8 cellular contexts compared by ENCODE assay signal in genomic region chr20:35992713-35993335, GRCh38. TPM values are rescaled to one million over a fixed set of nuclear protein-coding genes. Genes with fewer than 3 reads are reported as not detected.
DNase-seq lines count a peak whose midpoint lies in the region; ATAC-seq, FAIRE-seq and TF ChIP-seq lines count a peak whose summit lies in the region.

No MANE protein-coding gene starts in this region.

- peak; percentile 81 for DNase-seq in HEK293T (ENCODE audit: extremely low spot score)
- peak; percentile 63 for DNase-seq in NCI-H526 treated with DMSO at 0.1 percent for 48 hours (lab: John Stamatoyannopoulos, UW)
- DNase-seq in activated CD4-positive, alpha-beta memory T cell treated with anti-CD3 and anti-CD28 coated beads for 36 hours, result peak; percentile 60
- no peak for DNase-seq in H1 (ENCODE audit: low read depth in 1 of 2, low spot score in 2 of 2)
- peak; percentile 35 to 65 for DNase-seq in memory B cell (ENCODE audit: low spot score in 2 of 2)
- DNase-seq in stimulated activated naive CD4-positive, alpha-beta T cell treated with Interleukin-2 at 50 U/mL for 16 hours (lab: John Stamatoyannopoulos, UW), result peak; percentile 14

- POLR2A ChIA-PET in HEK293T (lab: Yijun Ruan, JAX), result interaction anchor here (0.6 to 1.7 kb wide), 2 partner anchors 39 to 55 kb away, joined by 3 to 8 read pairs; partner anchors contain the start of gene SCAND1
- POLR2A ChIA-PET in activated CD4-positive, alpha-beta memory T cell treated with anti-CD3 and anti-CD28 coated beads for 36 hours (lab: Charles Lee), result interaction anchor here (0.6 to 1.5 kb wide), 2 partner anchors 251 to 872 kb away, joined by 3 to 7 read pairs; partner anchors contain the start of gene RBM39
- POLR2A ChIA-PET in H1 (lab: Charles Lee; ENCODE audit: partially characterized antibody), result interaction anchor here (1.1 to 1.8 kb wide), 2 partner anchors 38 to 138 kb away, joined by 3 to 5 read pairs; partner anchors contain the start of gene SCAND1

- peaks cover 0 to 10% (median 4%) of the 10 kb centered on the region in 10 experiments; a peak in 7 of 20 replicates for H3K4me1 ChIP-seq in BLaER1 treated with 17β-estradiol and CSF1 and Interleukin-3, amounts not matched to agents 10 nM and 100 nM
- no peaks in the 10 kb centered on the region; a peak in 1 of 7 replicates for H3K4me1 ChIP-seq in H1 (replicated peaks in 1 of 4; ENCODE audit: control insufficient read depth in 3 of 4, insufficient read depth in 4 of 4, low read length in 3 of 4)

- 18% methylated on average over 4 of the region's 6 CpGs; no CpG with 5 or more reads in 1 of the 2 experiments for WGBS in H1 (ENCODE audit: extremely low coverage in 1 of 2, insufficient coverage in 1 of 2, insufficient read length in 1 of 2, insufficient replicate concordance in 2 of 2, low coverage in 1 of 2, low lambda C conversion rate in 2 of 2, missing lambda C conversion rate in 1 of 2), 2 experiments

- H3K23me2 ChIP-seq in H1 (ENCODE audit: low read depth, low read length), result no peaks in the 10 kb centered on the region

- H3K27me3 ChIP-seq in BLaER1 treated with 17β-estradiol and CSF1 and Interleukin-3, amounts not matched to agents 10 nM and 100 nM, result no peaks in the 10 kb centered on the region
- no peaks in the 10 kb centered on the region for H3K27me3 ChIP-seq in H1 (replicated peaks in 1 of 4; ENCODE audit: control insufficient read depth in 3 of 4, extremely low read depth in 1 of 4, insufficient read depth in 3 of 4, low read length in 3 of 4)

- H3K56ac ChIP-seq in H1 (replicated peaks; ENCODE audit: insufficient read length, low read depth, low read length), result no peak overlapping the region

- no peak overlapping the region for H3K4me3 Mint-ChIP-seq in activated CD4-positive, alpha-beta memory T cell treated with anti-CD3 and anti-CD28 coated beads for 36 hours
- no peak overlapping the region for H3K4me3 Mint-ChIP-seq in memory B cell

- intact Hi-C loops in activated CD4-positive, alpha-beta memory T cell treated with anti-CD3 and anti-CD28 coated beads for 36 hours (cut with micrococcal nuclease), result loop anchor here (2.0 kb wide), 1 partner anchor 206 kb away; no protein-coding TSS in a partner anchor

- no peak for TF ChIP-seq EP300 in H1 (IDR thresholded peaks at IDR 0.05; ENCODE audit: borderline replicate concordance in 1 of 2, low read depth in 2 of 2, low read length in 2 of 2)

- no peak overlapping the region for H2AFZ ChIP-seq in H1 (ENCODE audit: low read length)

- H3K14ac ChIP-seq in H1 (ENCODE audit: insufficient read length), result no peak overlapping the region

- peak; percentile 69 to 76 for TF ChIP-seq RAD21 in H1 (IDR thresholded peaks at IDR 0.05 in 1 of 2, conservative IDR thresholded peaks at IDR 0.05 in 1 of 2; ENCODE audit: low read depth in 2 of 2, low read length in 2 of 2)

- H3K23ac ChIP-seq in H1 (ENCODE audit: insufficient read length), result no peak overlapping the region

- ATAC-seq in memory B cell (ENCODE audit: low read depth) (peak; percentile 75), GM21360 (IDR thresholded peaks at IDR 0.05; ENCODE audit: unreplicated experiment) (no peak)

- H2BK15ac ChIP-seq in H1 (ENCODE audit: low read length), result no peak overlapping the region

- no peak overlapping the region for H3K27ac ChIP-seq in BLaER1 treated with 17β-estradiol and CSF1 and Interleukin-3, amounts not matched to agents 10 nM and 100 nM
- no peak overlapping the region for H3K27ac ChIP-seq in H1 (ENCODE audit: low read depth, low read length)

- no peak overlapping the region for H2BK5ac ChIP-seq in H1 (ENCODE audit: low read depth, low read length)

- no peaks in the 10 kb centered on the region for H3K36me3 ChIP-seq in BLaER1 treated with 17β-estradiol and CSF1 and Interleukin-3, amounts not matched to agents 10 nM and 100 nM
- H3K36me3 ChIP-seq in H1 (ENCODE audit: control insufficient read depth in 2 of 4, insufficient read depth in 4 of 4, low read length in 3 of 4), result no peaks in the 10 kb centered on the region

- no peak overlapping the region for H3K18ac ChIP-seq in H1 (ENCODE audit: extremely low read depth, low read length)

- no peaks in the 10 kb centered on the region for H3K9me3 Mint-ChIP-seq in activated CD4-positive, alpha-beta memory T cell treated with anti-CD3 and anti-CD28 coated beads for 36 hours
- H3K9me3 Mint-ChIP-seq in memory B cell, result no peaks in the 10 kb centered on the region

- H3K9me3 ChIP-seq in BLaER1 treated with 17β-estradiol and CSF1 and Interleukin-3, amounts not matched to agents 10 nM and 100 nM (replicated peaks in 1 of 11), result no peaks in the 10 kb centered on the region
- H3K9me3 ChIP-seq in H1 (ENCODE audit: insufficient read depth in 2 of 2, low read depth in 1 of 2, low read length in 1 of 2), result no peaks in the 10 kb centered on the region

- no peaks in the 10 kb centered on the region for H3K79me1 ChIP-seq in H1 (ENCODE audit: low read depth, low read length)

- H2BK20ac ChIP-seq in H1 (ENCODE audit: low read length), result no peak overlapping the region

- H3K27me3 Mint-ChIP-seq in activated CD4-positive, alpha-beta memory T cell treated with anti-CD3 and anti-CD28 coated beads for 36 hours, result no peaks in the 10 kb centered on the region
- H3K27me3 Mint-ChIP-seq in memory B cell, result peaks cover 5% of the 10 kb centered on the region

- no peak overlapping the region for H3K9ac ChIP-seq in BLaER1 treated with 17β-estradiol and CSF1 and Interleukin-3, amounts not matched to agents 10 nM and 100 nM
- no peak overlapping the region for H3K9ac ChIP-seq in H1 (replicated peaks in 1 of 4; ENCODE audit: extremely low read depth in 1 of 4, low read depth in 3 of 4, low read length in 3 of 4)

- peak; percentile 45 for FAIRE-seq in H1 (lab: Jason Lieb, UNC)

- no peak overlapping the region for H3K27ac Mint-ChIP-seq in activated CD4-positive, alpha-beta memory T cell treated with anti-CD3 and anti-CD28 coated beads for 36 hours
- H3K27ac Mint-ChIP-seq in memory B cell, result no peak overlapping the region

- CTCF ChIA-PET in HEK293T (lab: Yijun Ruan, JAX), result interaction anchor here (0.6 to 1.9 kb wide), 27 partner anchors 8 to 1155 kb away, joined by 3 to 45 read pairs (median 5); partner anchors contain the start of gene SCAND1
- CTCF ChIA-PET in activated CD4-positive, alpha-beta memory T cell treated with anti-CD3 and anti-CD28 coated beads for 36 hours (lab: Charles Lee), result interaction anchor here (0.6 to 12.1 kb wide), 80 partner anchors 11 to 1845 kb away, joined by 3 to 483 read pairs (median 4); partner anchors contain the start of genes AAR2 and SCAND1
- CTCF ChIA-PET in H1 (lab: Charles Lee; ENCODE audit: partially characterized antibody), result interaction anchor here (0.6 to 11.8 kb wide), 61 partner anchors 12 to 687 kb away, joined by 3 to 244 read pairs (median 5); partner anchors contain the start of genes CNBD2 and SCAND1

- no peak overlapping the region for H3K4me3 ChIP-seq in BLaER1 treated with 17β-estradiol and CSF1 and Interleukin-3, amounts not matched to agents 10 nM and 100 nM
- H3K4me3 ChIP-seq in H1 (ENCODE audit: extremely low read depth in 1 of 4, insufficient read depth in 2 of 4, low read depth in 3 of 4, low read length in 4 of 4), result no peak overlapping the region

- H2AK5ac ChIP-seq in H1 (ENCODE audit: low read depth, low read length), result no peak overlapping the region

- no peak overlapping the region for H3K4ac ChIP-seq in H1 (replicated peaks; ENCODE audit: insufficient read length, low read depth, low read length)

- no peak overlapping the region for H4K91ac ChIP-seq in H1 (replicated peaks; ENCODE audit: insufficient read length, low read length)

- H3K4me1 Mint-ChIP-seq in activated CD4-positive, alpha-beta memory T cell treated with anti-CD3 and anti-CD28 coated beads for 36 hours (ENCODE audit: low read depth), result peaks cover 4% of the 10 kb centered on the region
- H3K4me1 Mint-ChIP-seq in memory B cell, result peaks cover 12% of the 10 kb centered on the region

- H4K8ac ChIP-seq in H1 (ENCODE audit: extremely low read depth, insufficient read depth, low read length), result no peak overlapping the region

- H3K4me2 ChIP-seq in BLaER1 treated with 17β-estradiol and CSF1 and Interleukin-3, amounts not matched to agents 10 nM and 100 nM, result peak overlapping the region in 8 of 11 experiments; percentile 17 to 54 (median 29); a peak in 8 of 22 replicates
- H3K4me2 ChIP-seq in H1 (ENCODE audit: insufficient read depth in 1 of 2, low read depth in 2 of 2, low read length in 2 of 2), result no peak overlapping the region

- H3K79me2 ChIP-seq in H1 (ENCODE audit: control insufficient read depth in 1 of 2, insufficient read depth in 2 of 2, low read length in 2 of 2), result no peaks in the 10 kb centered on the region

- no peaks in the 10 kb centered on the region for H4K20me1 ChIP-seq in BLaER1 treated with 17β-estradiol and CSF1 and Interleukin-3, amounts not matched to agents 10 nM and 100 nM
- no peaks in the 10 kb centered on the region for H4K20me1 ChIP-seq in H1 (replicated peaks in 1 of 2; ENCODE audit: control insufficient read depth in 1 of 2, insufficient read depth in 2 of 2, low read length in 2 of 2)

- H3K36me3 Mint-ChIP-seq in activated CD4-positive, alpha-beta memory T cell treated with anti-CD3 and anti-CD28 coated beads for 36 hours, result no peaks in the 10 kb centered on the region
- H3K36me3 Mint-ChIP-seq in memory B cell, result no peaks in the 10 kb centered on the region

- no peak overlapping the region for H2BK120ac ChIP-seq in H1 (replicated peaks; ENCODE audit: low read depth, low read length)

- H2BK12ac ChIP-seq in H1 (ENCODE audit: low read depth, low read length), result no peak overlapping the region

- H4K5ac ChIP-seq in H1 (ENCODE audit: insufficient read length, low read depth, low read length), result no peak overlapping the region

- TF ChIP-seq CTCF in H1 (IDR thresholded peaks at IDR 0.05; ENCODE audit: control extremely low read depth in 1 of 3, insufficient read depth in 1 of 3, low read depth in 1 of 3, low read length in 3 of 3), result peak; percentile 45 to 84 (median 81)

- no peak for TF ChIP-seq POLR2A in H1 (IDR thresholded peaks at IDR 0.05; ENCODE audit: control extremely low read depth in 1 of 2, low read depth in 2 of 2, low read length in 2 of 2)

RNA-seq across cellular contexts. Expression of gene CNBD2, which starts 24.4 kb away (rescaled TPM):
- 1 to 10 TPM; 4.0 to 4.2 TPM for total RNA-seq in activated CD4-positive, alpha-beta memory T cell treated with anti-CD3 and anti-CD28 coated beads for 36 hours
- total RNA-seq in H1 (2021; fragmentation: NEBNext Ultra II Directional; extraction: Animal tissue kit (Norgen Biotek cat#: 25700)), result 1.8 and 2.6 TPM in 2 replicates
- 3.2 and 4.5 TPM in 2 replicates for polyA plus RNA-seq in H1 (2011; rRNA removed)
- polyA plus RNA-seq in H1 (2011; cell fraction: cytosol; rRNA removed), result 5.0 TPM
- polyA plus RNA-seq in H1 (2011; cell fraction: nucleus; rRNA removed), result 3.8 TPM
- 1.9 to 2.5 TPM (median 2.0 TPM) in 4 replicates for polyA plus RNA-seq in H1 (2012, experiment 1 of 2)
- polyA plus RNA-seq in H1 (2012, experiment 2 of 2), result 2.7 TPM
- 4.3 TPM for polyA plus RNA-seq in H1 (2013, experiment 1 of 2)
- polyA plus RNA-seq in H1 (2013, experiment 2 of 2), result 4.0 TPM
- 1.6 and 2.0 TPM in 2 replicates for polyA minus RNA-seq in H1 (2011; rRNA and poly(A)+ RNA removed)
- not detected for polyA minus RNA-seq in H1 (2011; cell fraction: cytosol; rRNA and poly(A)+ RNA removed)
- 4.3 TPM for polyA minus RNA-seq in H1 (2011; cell fraction: nucleus; rRNA and poly(A)+ RNA removed)

RNA-seq across cellular contexts. Expression of gene SCAND1, which starts 38.5 kb away (rescaled TPM):
- total RNA-seq in activated CD4-positive, alpha-beta memory T cell treated with anti-CD3 and anti-CD28 coated beads for 36 hours, result 10 to 100 TPM; 45.4 to 51.3 TPM
- total RNA-seq in H1 (2021; fragmentation: NEBNext Ultra II Directional; extraction: Animal tissue kit (Norgen Biotek cat#: 25700)), result 73.1 and 86.0 TPM in 2 replicates
- 83.7 and 165 TPM in 2 replicates for polyA plus RNA-seq in H1 (2011; rRNA removed)
- polyA plus RNA-seq in H1 (2011; cell fraction: cytosol; rRNA removed), result 71.6 TPM
- polyA plus RNA-seq in H1 (2011; cell fraction: nucleus; rRNA removed), result 99.8 TPM
- polyA plus RNA-seq in H1 (2012, experiment 1 of 2), result 15.3 to 57.1 TPM (median 42.1 TPM) in 4 replicates
- polyA plus RNA-seq in H1 (2012, experiment 2 of 2), result 81.4 TPM
- 70.0 TPM for polyA plus RNA-seq in H1 (2013, experiment 1 of 2)
- polyA plus RNA-seq in H1 (2013, experiment 2 of 2), result 68.5 TPM
- 5.7 and 6.8 TPM in 2 replicates for polyA minus RNA-seq in H1 (2011; rRNA and poly(A)+ RNA removed)
- polyA minus RNA-seq in H1 (2011; cell fraction: cytosol; rRNA and poly(A)+ RNA removed), result 31.8 TPM
- 28.2 TPM for polyA minus RNA-seq in H1 (2011; cell fraction: nucleus; rRNA and poly(A)+ RNA removed)

Comparison
In these comparisons a context has a peak if more than half of its experiments do, and no peak if none do; other contexts are left out.
1. H3K4me2 ChIP-seq: peak in BLaER1 treated with 17β-estradiol and CSF1 and Interleukin-3, amounts not matched to agents 10 nM and 100 nM (8 of 11); none in H1 (0 of 2).
2. DNase-seq: peak in HEK293T (single experiment), NCI-H526 treated with DMSO at 0.1 percent for 48 hours (single experiment), activated CD4-positive, alpha-beta memory T cell treated with anti-CD3 and anti-CD28 coated beads for 36 hours (single experiment), memory B cell (2 of 2) and stimulated activated naive CD4-positive, alpha-beta T cell treated with Interleukin-2 at 50 U/mL for 16 hours (single experiment); none in H1 (0 of 2).